In the genomic region with DNA sequence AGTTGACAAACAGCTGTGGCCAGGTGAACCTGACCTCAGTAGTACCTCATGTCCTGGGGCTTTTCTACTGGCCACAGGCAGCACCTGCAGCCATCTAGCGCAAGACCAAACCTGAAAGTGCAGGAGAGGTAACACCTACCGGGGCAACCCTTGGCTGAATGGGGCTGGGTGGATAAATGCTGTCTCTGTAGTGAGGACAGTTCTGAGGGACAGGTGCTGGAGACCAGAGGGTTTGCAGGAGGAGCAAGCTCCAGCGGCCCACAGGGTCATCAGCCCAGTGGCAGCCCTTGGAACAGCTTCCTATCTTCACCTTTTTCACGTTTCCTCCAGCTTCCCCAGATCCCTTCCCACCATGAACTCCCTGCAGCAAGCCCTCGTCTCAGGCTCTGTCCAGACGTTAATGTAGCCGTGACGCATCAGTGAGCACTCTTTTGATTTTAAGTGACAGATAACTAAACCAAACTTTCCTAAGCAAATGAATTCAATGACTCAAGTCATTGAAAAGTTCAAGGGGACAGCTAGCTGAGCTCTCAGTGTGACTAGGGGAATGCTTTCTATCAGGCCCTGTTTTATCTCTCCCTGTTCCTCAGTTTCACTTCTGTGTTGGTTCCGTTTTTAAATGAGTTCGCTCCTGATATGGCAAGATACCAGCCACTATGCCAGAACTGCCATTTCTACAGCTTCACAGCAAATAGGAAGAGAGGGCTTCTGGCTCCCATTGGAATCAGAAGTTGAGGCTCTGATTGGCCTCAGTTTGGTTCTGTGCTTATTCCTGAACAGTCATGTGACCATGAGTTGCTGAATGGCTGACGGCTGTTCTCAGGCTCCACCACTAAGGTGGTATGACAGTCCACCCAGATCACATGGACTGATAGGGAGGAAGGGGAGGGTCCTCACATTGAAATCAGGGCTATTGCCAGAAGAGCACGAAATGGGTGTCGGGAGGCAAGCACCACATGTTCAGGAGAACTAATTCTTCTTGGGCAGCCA, we compare ENCODE assay signal across 1 cellular context.
TF ChIP-seq lines count a peak whose summit lies in the region.

No MANE protein-coding gene starts in this region.

TF ChIP-seq in H1, 55 proteins besides CTCF, POLR2A, EP300 and RAD21 (continued from another document):
- no peak for TF ChIP-seq SAP30 (IDR thresholded peaks at IDR 0.05; ENCODE audit: insufficient read depth, insufficient replicate concordance, low read length)
- TF ChIP-seq MAX (IDR thresholded peaks at IDR 0.05): no peak
- no peak for TF ChIP-seq CREB1 (IDR thresholded peaks at IDR 0.05)
- no peak for TF ChIP-seq BACH1 (IDR thresholded peaks at IDR 0.05; ENCODE audit: low read length)
- no peak for TF ChIP-seq RXRA (IDR thresholded peaks at IDR 0.05; ENCODE audit: insufficient read depth, low read depth, low read length)
- no peak for TF ChIP-seq GABPA (IDR thresholded peaks at IDR 0.05; ENCODE audit: borderline replicate concordance, insufficient read depth, low read length)
- TF ChIP-seq EGR1 (IDR thresholded peaks at IDR 0.05; ENCODE audit: borderline replicate concordance, low read depth, low read length): no peak
- no peak for TF ChIP-seq FOSL1 (IDR thresholded peaks at IDR 0.05; ENCODE audit: insufficient read depth, low read depth, low read length)
